Comparison of ENCODE assay signal across 1 cellular context in the genomic region with DNA sequence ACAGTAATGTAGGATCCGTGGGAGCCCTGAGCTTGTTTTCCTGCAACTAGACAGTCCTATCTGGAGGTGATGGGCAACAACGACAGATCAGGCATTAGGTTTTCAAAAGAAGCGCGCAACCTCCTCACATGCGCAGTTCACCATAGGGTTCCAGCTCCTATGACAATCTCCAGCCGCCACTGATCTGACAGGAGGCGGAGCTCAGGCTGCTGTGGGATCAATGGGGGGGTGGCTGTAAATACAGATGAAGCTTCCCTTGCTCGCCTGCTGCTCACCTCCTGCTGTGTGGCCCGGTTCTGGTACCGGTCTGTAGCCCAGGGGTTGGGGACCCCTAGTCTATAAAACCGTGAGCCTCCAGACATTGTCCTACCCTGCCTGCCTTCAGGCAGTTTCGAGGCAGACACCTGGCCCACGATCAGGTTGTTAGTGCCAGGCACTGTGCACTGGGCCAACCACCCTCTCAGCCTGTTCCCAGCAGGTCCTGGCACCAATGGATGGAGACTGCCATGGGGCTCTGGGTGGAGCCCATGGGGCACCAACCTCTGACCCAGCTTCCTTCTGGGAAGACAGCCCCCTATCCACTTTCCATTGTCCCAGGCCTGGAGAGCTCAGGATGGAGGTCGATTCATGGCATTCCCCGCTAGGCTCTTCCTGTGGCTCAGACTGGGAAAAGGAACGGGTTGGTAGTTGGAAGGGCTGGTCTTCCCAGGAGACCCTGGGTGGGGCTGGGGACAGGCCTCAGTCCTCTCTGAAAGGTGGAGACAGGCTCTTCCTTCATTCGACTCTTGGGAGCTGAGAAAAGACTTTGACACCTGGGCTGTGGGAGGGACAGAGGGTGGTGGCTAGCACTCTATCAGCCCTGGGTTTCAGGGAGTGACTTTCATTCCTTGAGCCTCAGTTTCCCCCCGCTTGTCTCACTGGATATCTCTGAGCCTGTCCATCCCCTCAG.
TF ChIP-seq lines count a peak whose summit lies in the region.

No MANE protein-coding gene starts in this region.

TF ChIP-seq in SK-N-SH, 30 proteins besides CTCF, POLR2A, EP300 and RAD21 (continued from another document):
- TF ChIP-seq, protein P1, sequence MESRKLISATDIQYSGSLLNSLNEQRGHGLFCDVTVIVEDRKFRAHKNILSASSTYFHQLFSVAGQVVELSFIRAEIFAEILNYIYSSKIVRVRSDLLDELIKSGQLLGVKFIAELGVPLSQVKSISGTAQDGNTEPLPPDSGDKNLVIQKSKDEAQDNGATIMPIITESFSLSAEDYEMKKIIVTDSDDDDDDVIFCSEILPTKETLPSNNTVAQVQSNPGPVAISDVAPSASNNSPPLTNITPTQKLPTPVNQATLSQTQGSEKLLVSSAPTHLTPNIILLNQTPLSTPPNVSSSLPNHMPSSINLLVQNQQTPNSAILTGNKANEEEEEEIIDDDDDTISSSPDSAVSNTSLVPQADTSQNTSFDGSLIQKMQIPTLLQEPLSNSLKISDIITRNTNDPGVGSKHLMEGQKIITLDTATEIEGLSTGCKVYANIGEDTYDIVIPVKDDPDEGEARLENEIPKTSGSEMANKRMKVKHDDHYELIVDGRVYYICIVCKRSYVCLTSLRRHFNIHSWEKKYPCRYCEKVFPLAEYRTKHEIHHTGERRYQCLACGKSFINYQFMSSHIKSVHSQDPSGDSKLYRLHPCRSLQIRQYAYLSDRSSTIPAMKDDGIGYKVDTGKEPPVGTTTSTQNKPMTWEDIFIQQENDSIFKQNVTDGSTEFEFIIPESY (IDR thresholded peaks at IDR 0.05; ENCODE audit: borderline replicate concordance, low read depth), result no peak
- TF ChIP-seq FOSL2 (IDR thresholded peaks at IDR 0.05; ENCODE audit: borderline replicate concordance, low read depth) (no peak), FOXM1 (IDR thresholded peaks at IDR 0.05; ENCODE audit: low read depth) (no peak), SMC3 (IDR thresholded peaks at IDR 0.05; ENCODE audit: low read depth, low read length) (no peak), MXI1 (IDR thresholded peaks at IDR 0.05; ENCODE audit: low read depth, low read length) (peak; percentile 91), TAF1 (IDR thresholded peaks at IDR 0.05; ENCODE audit: borderline replicate concordance, low read depth, low read length) (no peak), NFIC (IDR thresholded peaks at IDR 0.05; ENCODE audit: borderline replicate concordance) (no peak), SIN3A (IDR thresholded peaks at IDR 0.05; ENCODE audit: borderline replicate concordance, low read depth, low read length) (peak; percentile 89), MEF2A (IDR thresholded peaks at IDR 0.05; ENCODE audit: borderline replicate concordance, low read depth) (no peak), JUND (IDR thresholded peaks at IDR 0.05) (no peak), RXRA (IDR thresholded peaks at IDR 0.05; ENCODE audit: borderline replicate concordance, low read depth) (no peak), CHD2 (IDR thresholded peaks at IDR 0.05; ENCODE audit: low read length, partially characterized antibody) (no peak), FOXJ3 (CRISPR knock-in tag; IDR thresholded peaks at IDR 0.05) (no peak), GABPA (IDR thresholded peaks at IDR 0.05; ENCODE audit: low read depth) (no peak), NRF1 (IDR thresholded peaks at IDR 0.05; ENCODE audit: low read depth, low read length) (peak; percentile 70), YY1 (IDR thresholded peaks at IDR 0.05; ENCODE audit: low read depth) (no peak), TCF12 (IDR thresholded peaks at IDR 0.05) (peak; percentile 94), RFX5 (IDR thresholded peaks at IDR 0.05; ENCODE audit: low read length) (no peak)
- TF ChIP-seq, protein P2, sequence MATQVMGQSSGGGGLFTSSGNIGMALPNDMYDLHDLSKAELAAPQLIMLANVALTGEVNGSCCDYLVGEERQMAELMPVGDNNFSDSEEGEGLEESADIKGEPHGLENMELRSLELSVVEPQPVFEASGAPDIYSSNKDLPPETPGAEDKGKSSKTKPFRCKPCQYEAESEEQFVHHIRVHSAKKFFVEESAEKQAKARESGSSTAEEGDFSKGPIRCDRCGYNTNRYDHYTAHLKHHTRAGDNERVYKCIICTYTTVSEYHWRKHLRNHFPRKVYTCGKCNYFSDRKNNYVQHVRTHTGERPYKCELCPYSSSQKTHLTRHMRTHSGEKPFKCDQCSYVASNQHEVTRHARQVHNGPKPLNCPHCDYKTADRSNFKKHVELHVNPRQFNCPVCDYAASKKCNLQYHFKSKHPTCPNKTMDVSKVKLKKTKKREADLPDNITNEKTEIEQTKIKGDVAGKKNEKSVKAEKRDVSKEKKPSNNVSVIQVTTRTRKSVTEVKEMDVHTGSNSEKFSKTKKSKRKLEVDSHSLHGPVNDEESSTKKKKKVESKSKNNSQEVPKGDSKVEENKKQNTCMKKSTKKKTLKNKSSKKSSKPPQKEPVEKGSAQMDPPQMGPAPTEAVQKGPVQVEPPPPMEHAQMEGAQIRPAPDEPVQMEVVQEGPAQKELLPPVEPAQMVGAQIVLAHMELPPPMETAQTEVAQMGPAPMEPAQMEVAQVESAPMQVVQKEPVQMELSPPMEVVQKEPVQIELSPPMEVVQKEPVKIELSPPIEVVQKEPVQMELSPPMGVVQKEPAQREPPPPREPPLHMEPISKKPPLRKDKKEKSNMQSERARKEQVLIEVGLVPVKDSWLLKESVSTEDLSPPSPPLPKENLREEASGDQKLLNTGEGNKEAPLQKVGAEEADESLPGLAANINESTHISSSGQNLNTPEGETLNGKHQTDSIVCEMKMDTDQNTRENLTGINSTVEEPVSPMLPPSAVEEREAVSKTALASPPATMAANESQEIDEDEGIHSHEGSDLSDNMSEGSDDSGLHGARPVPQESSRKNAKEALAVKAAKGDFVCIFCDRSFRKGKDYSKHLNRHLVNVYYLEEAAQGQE (IDR thresholded peaks at IDR 0.05; ENCODE audit: low read depth, low read length), result no peak
- TF ChIP-seq, protein P3, sequence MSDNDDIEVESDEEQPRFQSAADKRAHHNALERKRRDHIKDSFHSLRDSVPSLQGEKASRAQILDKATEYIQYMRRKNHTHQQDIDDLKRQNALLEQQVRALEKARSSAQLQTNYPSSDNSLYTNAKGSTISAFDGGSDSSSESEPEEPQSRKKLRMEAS (IDR thresholded peaks at IDR 0.05; ENCODE audit: low read depth), result no peak; the same call in 1 of the 2 replicates
- TF ChIP-seq, protein P4, sequence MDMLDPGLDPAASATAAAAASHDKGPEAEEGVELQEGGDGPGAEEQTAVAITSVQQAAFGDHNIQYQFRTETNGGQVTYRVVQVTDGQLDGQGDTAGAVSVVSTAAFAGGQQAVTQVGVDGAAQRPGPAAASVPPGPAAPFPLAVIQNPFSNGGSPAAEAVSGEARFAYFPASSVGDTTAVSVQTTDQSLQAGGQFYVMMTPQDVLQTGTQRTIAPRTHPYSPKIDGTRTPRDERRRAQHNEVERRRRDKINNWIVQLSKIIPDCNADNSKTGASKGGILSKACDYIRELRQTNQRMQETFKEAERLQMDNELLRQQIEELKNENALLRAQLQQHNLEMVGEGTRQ (IDR thresholded peaks at IDR 0.05; ENCODE audit: borderline replicate concordance, low read depth, low read length), result no peak
- TF ChIP-seq, protein P5, sequence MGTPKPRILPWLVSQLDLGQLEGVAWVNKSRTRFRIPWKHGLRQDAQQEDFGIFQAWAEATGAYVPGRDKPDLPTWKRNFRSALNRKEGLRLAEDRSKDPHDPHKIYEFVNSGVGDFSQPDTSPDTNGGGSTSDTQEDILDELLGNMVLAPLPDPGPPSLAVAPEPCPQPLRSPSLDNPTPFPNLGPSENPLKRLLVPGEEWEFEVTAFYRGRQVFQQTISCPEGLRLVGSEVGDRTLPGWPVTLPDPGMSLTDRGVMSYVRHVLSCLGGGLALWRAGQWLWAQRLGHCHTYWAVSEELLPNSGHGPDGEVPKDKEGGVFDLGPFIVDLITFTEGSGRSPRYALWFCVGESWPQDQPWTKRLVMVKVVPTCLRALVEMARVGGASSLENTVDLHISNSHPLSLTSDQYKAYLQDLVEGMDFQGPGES (IDR thresholded peaks at IDR 0.05; ENCODE audit: low read depth, low read length), result no peak
- TF ChIP-seq, protein P6, sequence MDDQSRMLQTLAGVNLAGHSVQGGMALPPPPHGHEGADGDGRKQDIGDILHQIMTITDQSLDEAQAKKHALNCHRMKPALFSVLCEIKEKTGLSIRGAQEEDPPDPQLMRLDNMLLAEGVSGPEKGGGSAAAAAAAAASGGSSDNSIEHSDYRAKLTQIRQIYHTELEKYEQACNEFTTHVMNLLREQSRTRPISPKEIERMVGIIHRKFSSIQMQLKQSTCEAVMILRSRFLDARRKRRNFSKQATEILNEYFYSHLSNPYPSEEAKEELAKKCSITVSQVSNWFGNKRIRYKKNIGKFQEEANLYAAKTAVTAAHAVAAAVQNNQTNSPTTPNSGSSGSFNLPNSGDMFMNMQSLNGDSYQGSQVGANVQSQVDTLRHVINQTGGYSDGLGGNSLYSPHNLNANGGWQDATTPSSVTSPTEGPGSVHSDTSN (IDR thresholded peaks at IDR 0.05), result peak; percentile 93
